Comparison of ENCODE assay signal across 9 cellular contexts in genomic region chr12:111424793-111425251, GRCh38. TPM values are rescaled to one million over a fixed set of nuclear protein-coding genes. Genes with fewer than 3 reads are reported as not detected.
DNase-seq lines count a peak whose midpoint lies in the region; ATAC-seq and TF ChIP-seq lines count a peak whose summit lies in the region.
"Had no signal": no experiment of that assay in that cellular context is flagged by ENCODE, and none has a peak within 500 bp of the region (broad histone marks: within the 10 kb centered on the region; RNA-seq: fewer than 3 reads in every experiment).

No MANE protein-coding gene starts in this region.

- H3K27me3 ChIP-seq in WERI-Rb-1 (ENCODE audit: insufficient read depth, low read depth, severe bottlenecking): no peaks in the 10 kb centered on the region
- no peaks in the 10 kb centered on the region for H3K27me3 ChIP-seq in right atrium auricular region
- no peaks in the 10 kb centered on the region for H3K27me3 ChIP-seq in spleen (replicated peaks in 1 of 7)
- H3K27me3 ChIP-seq: dorsolateral prefrontal cortex had no signal

- no peak for TF ChIP-seq POLR2A in spleen (IDR thresholded peaks at IDR 0.05)

- peaks cover 30% of the 10 kb centered on the region for H3K36me3 Mint-ChIP-seq in activated CD4-positive, alpha-beta T cell treated with anti-CD3 and anti-CD28 coated beads, Interleukin-2, amount 10 ng/mL, durations not matched to agents 7 days and 5 days (ENCODE audit: low read depth)

- no peaks in the 10 kb centered on the region for H3K9me3 Mint-ChIP-seq in activated CD4-positive, alpha-beta T cell treated with anti-CD3 and anti-CD28 coated beads, Interleukin-2, amount 10 ng/mL, durations not matched to agents 7 days and 5 days

- no peaks in the 10 kb centered on the region for H3K9me3 ChIP-seq in WERI-Rb-1 (ENCODE audit: severe bottlenecking)
- H3K9me3 ChIP-seq in right atrium auricular region: no peaks in the 10 kb centered on the region
- no peaks in the 10 kb centered on the region for H3K9me3 ChIP-seq in spleen

- H3K4me3 ChIP-seq in WERI-Rb-1 (ENCODE audit: low read depth, low read length) (no peak overlapping the region), right atrium auricular region (no peak overlapping the region), spleen (no peak overlapping the region)
- H3K4me3 ChIP-seq: dorsolateral prefrontal cortex had no signal

- H3K4me3 Mint-ChIP-seq in activated CD4-positive, alpha-beta T cell treated with anti-CD3 and anti-CD28 coated beads, Interleukin-2, amount 10 ng/mL, durations not matched to agents 7 days and 5 days: no peak overlapping the region

- H3K4me1 ChIP-seq in right atrium auricular region (peaks cover 0 to 75% of the 10 kb centered on the region in 2 donors), spleen (peaks cover 63 to 100% (median 89%) of the 10 kb centered on the region in 6 donors)

- no peaks in the 10 kb centered on the region for H3K27me3 Mint-ChIP-seq in activated CD4-positive, alpha-beta T cell treated with anti-CD3 and anti-CD28 coated beads, Interleukin-2, amount 10 ng/mL, durations not matched to agents 7 days and 5 days

- ATAC-seq in GM19351 (IDR thresholded peaks at IDR 0.05; ENCODE audit: unreplicated experiment): no peak

- POLR2A ChIA-PET in activated CD4-positive, alpha-beta T cell treated with anti-CD3 and anti-CD28 coated beads, Interleukin-2, amount 10 ng/mL, durations not matched to agents 7 days and 5 days (lab: Charles Lee): no interaction called here

- TF ChIP-seq CTCF in WERI-Rb-1 (IDR thresholded peaks at IDR 0.05; ENCODE audit: low read depth, low read length) (peak; percentile 35), right atrium auricular region (IDR thresholded peaks at IDR 0.05) (peak in 1 of 2 donors; percentile 48), spleen (IDR thresholded peaks at IDR 0.05 in 8 of 11, conservative IDR thresholded peaks at IDR 0.05 in 3 of 11) (peak in 2 of 11 experiments; percentile 8 to 10)

- intact Hi-C loops in spleen (cut with DNase I; ENCODE audit: low total_unique reads): no loop called here

- 84 to 98% (median 92%) methylated on average over 6 of the region's 6 CpGs for WGBS in spleen, 5 donors

- H3K27ac Mint-ChIP-seq in activated CD4-positive, alpha-beta T cell treated with anti-CD3 and anti-CD28 coated beads, Interleukin-2, amount 10 ng/mL, durations not matched to agents 7 days and 5 days: peak overlapping the region; percentile 68

- no peak overlapping the region for H3K27ac ChIP-seq in WERI-Rb-1
- peak overlapping the region; percentile 74 to 93 for H3K27ac ChIP-seq in right atrium auricular region
- peak overlapping the region in 7 of 8 donors; percentile 55 to 95 (median 92) for H3K27ac ChIP-seq in spleen

- DNase-seq in activated CD4-positive, alpha-beta T cell treated with anti-CD3 and anti-CD28 coated beads, Interleukin-2, amount 10 ng/mL, durations not matched to agents 7 days and 5 days: no peak
- no peak for DNase-seq in activated CD4-positive, alpha-beta T cell treated with anti-CD3 and anti-CD28 coated beads, Interleukin-2, amount 50 U/mL, for 48 hours
- DNase-seq in WERI-Rb-1: no peak
- DNase-seq in right atrium auricular region (ENCODE audit: low spot score): no peak
- no peak for DNase-seq in spleen
- no peak for DNase-seq in stimulated activated CD4-positive, alpha-beta T cell treated with anti-CD3 and anti-CD28 coated beads, Interleukin-4, amount 100 ng/mL, for 24 hours
- DNase-seq in GM19240 (ENCODE audit: insufficient read length, low spot score): no peak
- DNase-seq: dorsolateral prefrontal cortex had no signal

- CTCF ChIA-PET in activated CD4-positive, alpha-beta T cell treated with anti-CD3 and anti-CD28 coated beads, Interleukin-2, amount 10 ng/mL, durations not matched to agents 7 days and 5 days (lab: Charles Lee): interaction anchor here (0.9 to 2.5 kb wide), 5 partner anchors 9 to 27 kb away, joined by 3 to 14 read pairs (median 6); no protein-coding TSS in a partner anchor

- peaks cover 68% of the 10 kb centered on the region for H3K4me1 Mint-ChIP-seq in activated CD4-positive, alpha-beta T cell treated with anti-CD3 and anti-CD28 coated beads, Interleukin-2, amount 10 ng/mL, durations not matched to agents 7 days and 5 days

- H3K36me3 ChIP-seq in WERI-Rb-1: no peaks in the 10 kb centered on the region; the same call in none of the 2 replicates
- peaks cover 24% of the 10 kb centered on the region for H3K36me3 ChIP-seq in right atrium auricular region
- H3K36me3 ChIP-seq in spleen: peaks cover 0 to 73% (median 22%) of the 10 kb centered on the region in 6 donors

RNA-seq across cellular contexts. Expression of gene SH2B3, which starts 19.1 kb away (rescaled TPM):
- total RNA-seq in activated CD4-positive, alpha-beta T cell treated with anti-CD3 and anti-CD28 coated beads, Interleukin-2, amount 10 ng/mL, durations not matched to agents 7 days and 5 days: 10 to 100 TPM; 29.7 to 29.8 TPM
- total RNA-seq in right atrium auricular region (10 to 100 TPM; 42.6 to 47.4 TPM), spleen (100 to 1,000 TPM in 1 of 7 donors, 10 to 100 TPM in 6; 72.6 to 105 (median 88.3) TPM)
- polyA plus RNA-seq in spleen: 10 to 100 TPM; 11.5 to 25.5 (median 12.0) TPM

RNA-seq across cellular contexts. Expression of gene PHETA1, which starts 55.9 kb away (rescaled TPM):
- under 1 TPM; 0.69 to 0.97 TPM for total RNA-seq in activated CD4-positive, alpha-beta T cell treated with anti-CD3 and anti-CD28 coated beads, Interleukin-2, amount 10 ng/mL, durations not matched to agents 7 days and 5 days
- total RNA-seq in right atrium auricular region (10 to 100 TPM; 11.5 to 13.4 TPM), spleen (10 to 100 TPM; 16.5 to 39.7 (median 26.4) TPM)
- polyA plus RNA-seq in spleen: 10 to 100 TPM in 1 of 3 donors, 1 to 10 TPM in 2; 4.9 to 17.2 (median 7.7) TPM

Comparison
In these comparisons a context has a peak if more than half of its experiments do, and no peak if none do; other contexts are left out.
1. RNA of gene PHETA1, which starts 55.9 kb away (total RNA-seq): 16.5 to 39.7 TPM in spleen and 11.5 to 13.4 TPM in right atrium auricular region; 0.69 to 0.97 TPM in activated CD4-positive, alpha-beta T cell treated with anti-CD3 and anti-CD28 coated beads, Interleukin-2, amount 10 ng/mL, durations not matched to agents 7 days and 5 days; every median in the first group is over 4 times any median in the second.